ENCODE assay signal across 9 cellular contexts in genomic region chr16:4625617-4626159, GRCh38. TPM values are rescaled to one million over a fixed set of nuclear protein-coding genes. Genes with fewer than 3 reads are reported as not detected.
DNase-seq lines count a peak whose midpoint lies in the region; ATAC-seq, FAIRE-seq and TF ChIP-seq lines count a peak whose summit lies in the region.
"Had no signal": no experiment of that assay in that cellular context is flagged by ENCODE, and none has a peak within 500 bp of the region (broad histone marks: within the 10 kb centered on the region; RNA-seq: fewer than 3 reads in every experiment).

No MANE protein-coding gene starts in this region.

- FAIRE-seq in GM12892 (lab: Jason Lieb, UNC), result no peak
- FAIRE-seq: TTC549 had no signal

- no peaks in the 10 kb centered on the region for H3K9me3 Mint-ChIP-seq in effector memory CD8-positive, alpha-beta T cell
- peaks cover 6% of the 10 kb centered on the region for H3K9me3 Mint-ChIP-seq in nephron progenitor cell

- peaks cover 20 to 27% of the 10 kb centered on the region in 2 donors for H3K4me1 Mint-ChIP-seq in effector memory CD8-positive, alpha-beta T cell (ENCODE audit: low read depth in 2 of 2)
- peaks cover 29% of the 10 kb centered on the region for H3K4me1 Mint-ChIP-seq in nephron progenitor cell

- DNase-seq in GM12892 (ENCODE audit: insufficient read length), result peak; percentile 35
- DNase-seq in NOMO-1 treated with dmso at 0.1 percent for 144 hours (lab: John Stamatoyannopoulos, UW; ENCODE audit: unreplicated experiment), result peak; percentile 52
- no peak for DNase-seq in effector memory CD8-positive, alpha-beta T cell
- no peak for DNase-seq in nephron progenitor cell
- no peak for DNase-seq in NCI-H1092 treated with DMSO at 0.1 percent for 48 hours (lab: John Stamatoyannopoulos, UW)
- DNase-seq in RPMI8226, result no peak
- no peak for DNase-seq in NCI-H2196 (lab: John Stamatoyannopoulos, UW; ENCODE audit: unreplicated experiment)

- no peaks in the 10 kb centered on the region for H3K27me3 Mint-ChIP-seq in effector memory CD8-positive, alpha-beta T cell
- H3K27me3 Mint-ChIP-seq in nephron progenitor cell (ENCODE audit: low read depth, poor library complexity), result no peaks in the 10 kb centered on the region

- TF ChIP-seq POLR2A in GM12892 (IDR thresholded peaks at IDR 0.05; ENCODE audit: low read depth, low read length), result no peak

- peak overlapping the region; percentile 97 for H3K27ac Mint-ChIP-seq in effector memory CD8-positive, alpha-beta T cell
- peak overlapping the region; percentile 91 for H3K27ac Mint-ChIP-seq in nephron progenitor cell

- no peak for ATAC-seq in effector memory CD8-positive, alpha-beta T cell (replicated peaks)
- ATAC-seq in HG02759 (IDR thresholded peaks at IDR 0.05; ENCODE audit: unreplicated experiment), result no peak

- TF ChIP-seq CTCF in nephron progenitor cell (IDR thresholded peaks at IDR 0.05), result no peak

- H3K4me3 Mint-ChIP-seq in effector memory CD8-positive, alpha-beta T cell, result peak overlapping the region; percentile 88 to 97
- H3K4me3 Mint-ChIP-seq in nephron progenitor cell, result peak overlapping the region; percentile 99

- H3K36me3 Mint-ChIP-seq in effector memory CD8-positive, alpha-beta T cell (ENCODE audit: insufficient read depth), result peaks cover 19% of the 10 kb centered on the region
- H3K36me3 Mint-ChIP-seq in nephron progenitor cell (ENCODE audit: low read depth), result peaks cover 22% of the 10 kb centered on the region

RNA-seq across cellular contexts. Expression of gene MGRN1, which starts 1.1 kb away (rescaled TPM):
- 15.2 TPM for polyA plus RNA-seq in GM12892 (2012; ENCODE audit: missing spikeins)

RNA-seq across cellular contexts. Expression of gene UBALD1, which starts 11.0 kb away (rescaled TPM):
- 2.1 TPM for polyA plus RNA-seq in GM12892 (2012; ENCODE audit: missing spikeins)

Comparison
In these comparisons a context has a peak if more than half of its experiments do, and no peak if none do; other contexts are left out.
1. DNase-seq: peak in GM12892 (single experiment) and NOMO-1 treated with dmso at 0.1 percent for 144 hours (single experiment); none in effector memory CD8-positive, alpha-beta T cell (0 of 3), nephron progenitor cell (single experiment), NCI-H1092 treated with DMSO at 0.1 percent for 48 hours (single experiment), RPMI8226 (single experiment) and NCI-H2196 (single experiment).